Comparison of ENCODE assay signal across 11 cellular contexts in the genomic region with DNA sequence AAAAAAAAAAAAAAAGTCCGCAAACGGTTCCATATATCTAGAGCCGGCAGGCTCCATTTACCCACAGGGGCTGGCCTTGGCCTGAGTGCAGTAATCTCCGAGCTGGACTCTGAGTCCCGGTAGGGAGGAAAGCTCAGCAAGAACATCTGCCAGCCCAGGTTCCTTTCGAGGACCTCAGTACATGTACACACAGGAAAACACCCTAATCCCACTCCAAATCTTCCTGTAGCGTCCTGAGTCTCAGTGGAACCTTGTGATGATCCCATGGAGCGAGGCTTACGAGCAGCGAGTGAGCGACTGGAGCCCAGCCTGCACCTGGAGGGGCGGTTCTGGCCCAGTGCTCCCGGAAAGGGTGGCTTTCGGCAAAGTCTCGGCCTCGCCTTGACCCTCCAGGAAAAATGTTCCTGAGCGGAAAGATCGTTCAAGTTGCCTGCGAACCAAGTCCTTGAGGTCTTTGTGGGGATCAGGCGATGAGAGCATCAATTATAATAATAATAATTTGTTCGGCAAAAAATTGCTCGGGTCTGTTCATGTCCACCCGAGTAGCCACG. TPM values are rescaled to one million over a fixed set of nuclear protein-coding genes. Genes with fewer than 3 reads are reported as not detected.
DNase-seq lines count a peak whose midpoint lies in the region; ATAC-seq and TF ChIP-seq lines count a peak whose summit lies in the region.
"Had no signal": no experiment of that assay in that cellular context is flagged by ENCODE, and none has a peak within 500 bp of the region (broad histone marks: within the 10 kb centered on the region; RNA-seq: fewer than 3 reads in every experiment).

No MANE protein-coding gene starts in this region.

- H3K27ac Mint-ChIP-seq in glutamatergic neuron (ENCODE audit: unreplicated experiment): peak overlapping the region; percentile 88

- peak overlapping the region; percentile 83 for H3K4me3 ChIP-seq in GM08714 (ENCODE audit: low read length)
- H3K4me3 ChIP-seq: lung had no signal

- intact Hi-C loops in posterior cingulate gyrus (cut with DNase I) (no loop called here), head of caudate nucleus (cut with DNase I) (no loop called here)

- peak overlapping the region; percentile 88 for H3K4me3 Mint-ChIP-seq in glutamatergic neuron (ENCODE audit: unreplicated experiment)

- no peak for TF ChIP-seq CTCF in glutamatergic neuron (IDR thresholded peaks at IDR 0.05; ENCODE audit: partially characterized antibody, unreplicated experiment)

- peaks cover 13% of the 10 kb centered on the region for H3K27me3 Mint-ChIP-seq in glutamatergic neuron (ENCODE audit: unreplicated experiment)

- peak; percentile 4 for DNase-seq in A172 (ENCODE audit: low spot score)
- DNase-seq in glutamatergic neuron: no peak
- no peak for DNase-seq in posterior cingulate gyrus
- no peak for DNase-seq in NCI-H2107 treated with DMSO at 0.1 percent for 48 hours (lab: John Stamatoyannopoulos, UW; ENCODE audit: unreplicated experiment)
- no peak for DNase-seq in head of caudate nucleus
- no peak for DNase-seq in retina

- peaks cover 5% of the 10 kb centered on the region for H3K36me3 Mint-ChIP-seq in glutamatergic neuron (ENCODE audit: unreplicated experiment)

- H3K9me3 Mint-ChIP-seq in glutamatergic neuron (ENCODE audit: unreplicated experiment): peaks cover 7% of the 10 kb centered on the region

- ATAC-seq in SK-N-SH treated with all-trans-retinoic acid at 6 μM for 48 hours: peak; percentile 55

- peaks cover 4% of the 10 kb centered on the region for H3K4me1 Mint-ChIP-seq in glutamatergic neuron (ENCODE audit: low read depth, unreplicated experiment)

TF ChIP-seq in SK-N-SH treated with all-trans-retinoic acid at 6 μM for 48 hours, 23 proteins besides CTCF, POLR2A, EP300 and RAD21:
- TF ChIP-seq TCF4 (CRISPR knock-in tag; IDR thresholded peaks at IDR 0.05; ENCODE audit: borderline replicate concordance): no peak
TF ChIP-seq in SK-N-SH treated with all-trans-retinoic acid at 6 μM for 48 hours: peak in this region for 0.

RNA-seq across cellular contexts. Expression of gene PRSS16, which starts 32.1 kb away (rescaled TPM):
- total RNA-seq in A172 (2014; rRNA removed; shearing (Covaris generic)): 0.12 and 0.62 TPM in 2 replicates
- total RNA-seq in glutamatergic neuron (ENCODE audit: unreplicated experiment): 0.64 TPM

RNA-seq across cellular contexts. Expression of gene POM121L2, which starts 32.5 kb away (rescaled TPM):
- not detected in 2 replicates for total RNA-seq in A172 (2014; rRNA removed; shearing (Covaris generic))
- total RNA-seq in glutamatergic neuron (ENCODE audit: unreplicated experiment): not detected
- total RNA-seq: HT-29; lung; T-helper 2 cell treated with Interferon-gamma antibody and Interleukin-4, amounts not matched to agents 100 ng/mL and 5 ng/mL, for 36 hours had no signal
